12 cellular contexts compared by ENCODE assay signal in genomic region chr17:82915010-82915696, GRCh38.
A peak's percentile ranks its signal among the peaks of the same experiment; 100 is the strongest.
DNase-seq lines count a peak whose midpoint lies in the region; ATAC-seq and TF ChIP-seq lines count a peak whose summit lies in the region.
"Had no signal": no experiment of that assay in that cellular context is flagged by ENCODE, and none has a peak within 500 bp of the region (broad histone marks: within the 10 kb centered on the region; RNA-seq: fewer than 3 reads in every experiment).

No MANE protein-coding gene starts in this region.

- no peaks in the 10 kb centered on the region for H3K27me3 ChIP-seq in Karpas-422 (ENCODE audit: low read length)

- H3K4me3 ChIP-seq in OCI-LY7 (ENCODE audit: low read depth, low read length, poor library complexity, severe bottlenecking) (peak overlapping the region; percentile 47), epithelial cell of proximal tubule (ENCODE audit: low read depth, low read length) (no peak overlapping the region), Karpas-422 (ENCODE audit: low read length) (no peak overlapping the region)

- no peaks in the 10 kb centered on the region for H3K9me2 ChIP-seq in OCI-LY7 (ENCODE audit: insufficient read depth, low read length)
- no peaks in the 10 kb centered on the region for H3K9me2 ChIP-seq in Karpas-422 (replicated peaks; ENCODE audit: insufficient read depth, low read length)

- H3K36me3 ChIP-seq in OCI-LY7 (ENCODE audit: insufficient read depth, low read length) (peaks cover 25% of the 10 kb centered on the region; the same call in 1 of the 2 replicates), Karpas-422 (ENCODE audit: insufficient read depth, low read length) (no peaks in the 10 kb centered on the region; the same call in 1 of the 2 replicates)

- DNase-seq in Right ventricle myocardium inferior (ENCODE audit: missing footprints) (peak; percentile 21), Right ventricle myocardium superior (no peak), OCI-LY7 (ENCODE audit: low spot score) (peak; percentile 92), epithelial cell of proximal tubule (ENCODE audit: low read depth) (no peak), type B pancreatic cell (ENCODE audit: extremely low spot score, unreplicated experiment) (no peak), GF-D8 (lab: John Stamatoyannopoulos, UW) (no peak), Karpas-422 (no peak)
- DNase-seq: mammary epithelial cell; NCI-H524 treated with DMSO at 0.1 percent for 48 hours; SHP77; stimulated activated CD4-positive, alpha-beta T cell treated with anti-CD3 and anti-CD28 coated beads, Interleukin-15, amount 100 ng/mL, for 24 hours had no signal

- H3K4me1 ChIP-seq in OCI-LY7 (ENCODE audit: insufficient read depth, low read length, poor library complexity, severe bottlenecking) (peaks cover 61% of the 10 kb centered on the region), Karpas-422 (ENCODE audit: low read length) (no peaks in the 10 kb centered on the region)

- intact Hi-C loops in Right ventricle myocardium inferior (cut with DNase I) (loop anchor here (2.0 to 10.0 kb wide), 2 partner anchors 70 to 134 kb away; partner anchors contain the start of gene ZNF750), Right ventricle myocardium superior (cut with DNase I) (no loop called here), OCI-LY7 (cut with micrococcal nuclease; ENCODE audit: unreplicated experiment) (loop anchor here (1.0 to 5.0 kb wide), 8 partner anchors 44 to 202 kb away; no protein-coding TSS in a partner anchor)

- H3K79me2 ChIP-seq in OCI-LY7 (ENCODE audit: insufficient read depth, low read depth, low read length), result no peaks in the 10 kb centered on the region
- no peaks in the 10 kb centered on the region for H3K79me2 ChIP-seq in Karpas-422 (ENCODE audit: low read length)

- no peak overlapping the region for H3K4me3 Mint-ChIP-seq in type B pancreatic cell

- H3K27ac Mint-ChIP-seq in type B pancreatic cell, result no peak overlapping the region

- BruUV-seq in OCI-LY7 (replicated peaks; lab: Mats Ljungman, UMichigan), result no TSS peak

- H4K20me1 ChIP-seq in OCI-LY7 (ENCODE audit: insufficient read depth, low read length) (no peaks in the 10 kb centered on the region), Karpas-422 (ENCODE audit: insufficient read depth, low read depth, low read length) (no peaks in the 10 kb centered on the region)

- H3K27me3 Mint-ChIP-seq in type B pancreatic cell, result no peaks in the 10 kb centered on the region

- H3K9me3 Mint-ChIP-seq in type B pancreatic cell, result no peaks in the 10 kb centered on the region

- no peaks in the 10 kb centered on the region for H3K9me3 ChIP-seq in OCI-LY7 (ENCODE audit: low read length)
- no peaks in the 10 kb centered on the region for H3K9me3 ChIP-seq in Karpas-422 (ENCODE audit: low read length)

- H3K4me1 Mint-ChIP-seq in type B pancreatic cell (ENCODE audit: unreplicated experiment), result peaks cover 8% of the 10 kb centered on the region

- peak overlapping the region; percentile 86 for H3K27ac ChIP-seq in OCI-LY7 (ENCODE audit: low read depth, low read length, poor library complexity, severe bottlenecking)
- no peak overlapping the region for H3K27ac ChIP-seq in Karpas-422 (ENCODE audit: low read length)

- H2AFZ ChIP-seq in OCI-LY7 (ENCODE audit: low read length) (peak overlapping the region; percentile 46), Karpas-422 (ENCODE audit: low read length) (no peak overlapping the region)

- H3K36me3 Mint-ChIP-seq in type B pancreatic cell, result peaks cover 19% of the 10 kb centered on the region

- no peak overlapping the region for H3K9ac ChIP-seq in Karpas-422 (ENCODE audit: low read length)

- H3K4me2 ChIP-seq in OCI-LY7 (ENCODE audit: low read length) (peak overlapping the region; percentile 81), Karpas-422 (ENCODE audit: low read depth, low read length, poor library complexity, severe bottlenecking) (no peak overlapping the region)

- POLR2A ChIA-PET in OCI-LY7 (lab: Charles Lee), result interaction anchor here (1.1 to 1.5 kb wide), 4 partner anchors 10 to 133 kb away, joined by 3 to 6 read pairs (median 4); no protein-coding TSS in a partner anchor

- CTCF ChIA-PET in OCI-LY7 (lab: Charles Lee; ENCODE audit: unreplicated experiment), result interaction anchor here (0.6 to 1.8 kb wide), 9 partner anchors 10 to 285 kb away, joined by 3 to 11 read pairs (median 4); no protein-coding TSS in a partner anchor

- TF ChIP-seq CTCF in OCI-LY7 (conservative IDR thresholded peaks at IDR 0.05; ENCODE audit: low read length), result peak; percentile 89
- peak; percentile 29 for TF ChIP-seq CTCF in epithelial cell of proximal tubule (conservative IDR thresholded peaks at IDR 0.05; ENCODE audit: low read depth, low read length)
- TF ChIP-seq CTCF in type B pancreatic cell (conservative IDR thresholded peaks at IDR 0.05), result peak; percentile 19

- no peak for ATAC-seq in Right ventricle myocardium inferior
- ATAC-seq in Right ventricle myocardium superior (ENCODE audit: poor library complexity), result no peak
- ATAC-seq in HG03196 (IDR thresholded peaks at IDR 0.05; ENCODE audit: unreplicated experiment), result no peak

Comparison
In these comparisons a context has a peak if more than half of its experiments do, and no peak if none do; other contexts are left out.
1. DNase-seq: peak in Right ventricle myocardium inferior (single experiment) and OCI-LY7 (single experiment); none in Right ventricle myocardium superior (single experiment), epithelial cell of proximal tubule (single experiment), type B pancreatic cell (single experiment), GF-D8 (single experiment) and Karpas-422 (single experiment).
2. CTCF ChIP-seq: peak in every context shown above with its lines; median percentile 89 in OCI-LY7; 29 in epithelial cell of proximal tubule; 19 in type B pancreatic cell.